ENCODE assay signal across 1 cellular context in genomic region chr1:2768052-2768451, GRCh38. TPM values are rescaled to one million over a fixed set of nuclear protein-coding genes. Genes with fewer than 3 reads are reported as not detected.
"Had no signal": no experiment of that assay in that cellular context is flagged by ENCODE, and none has a peak within 500 bp of the region (broad histone marks: within the 10 kb centered on the region; RNA-seq: fewer than 3 reads in every experiment).

No MANE protein-coding gene starts in this region.

RNA-seq across cellular contexts. Expression of gene TTC34, which starts 33.4 kb away (rescaled TPM):
- total RNA-seq: cardiac muscle cell had no signal
- polyA plus RNA-seq: cardiac muscle cell had no signal
